ENCODE assay signal across 9 cellular contexts in the genomic region with DNA sequence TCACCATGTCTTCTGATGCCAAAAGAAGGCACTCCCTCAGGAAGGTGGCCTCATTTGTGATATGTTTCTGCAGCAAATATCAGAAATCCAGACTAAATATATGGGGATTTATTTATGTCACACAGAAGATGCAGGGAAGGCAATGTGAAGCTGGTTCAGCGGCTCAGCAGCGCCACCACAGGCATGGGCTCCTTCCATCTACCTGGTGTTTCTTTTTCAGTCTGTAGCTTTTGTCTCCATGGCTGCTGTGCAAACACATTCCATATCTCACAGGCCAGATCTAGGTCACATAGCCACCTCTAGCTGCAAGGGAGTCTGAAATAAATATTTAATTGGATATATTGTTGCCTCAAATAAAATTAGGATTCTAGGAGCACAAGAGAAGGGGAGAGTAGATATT.
A peak's percentile ranks its signal among the peaks of the same experiment; 100 is the strongest.
DNase-seq lines count a peak whose midpoint lies in the region; ATAC-seq and TF ChIP-seq lines count a peak whose summit lies in the region.
"Had no signal": no experiment of that assay in that cellular context is flagged by ENCODE, and none has a peak within 500 bp of the region (broad histone marks: within the 10 kb centered on the region; RNA-seq: fewer than 3 reads in every experiment).

No MANE protein-coding gene starts in this region.

- in situ Hi-C loops in SK-MEL-5 (cut with HindIII; ENCODE audit: low pct_unique_long_range_greater_than_20kb, low sequenced_read_pairs) = no loop called here

- DNase-seq in ELR (ENCODE audit: low read depth) (peak; percentile 11), HFF-Myc (ENCODE audit: extremely low read depth, low read depth) (no peak), SK-MEL-5 (ENCODE audit: low read depth, low spot score) (peak; percentile 44), kidney epithelial cell (ENCODE audit: low read depth) (no peak), NCI-H1417 treated with DMSO at 0.1 percent for 48 hours (lab: John Stamatoyannopoulos, UW) (no peak)
- no peak for DNase-seq in stimulated activated CD4-positive, alpha-beta T cell treated with anti-CD3 and anti-CD28 coated beads, Interleukin-4, amount 100 ng/mL, for 1 hour
- DNase-seq: activated naive CD4-positive, alpha-beta T cell treated with anti-CD3 and anti-CD28 coated beads, Interleukin-2, amount 10 ng/mL, durations not matched to agents 7 days and 5 days had no signal

- no peaks in the 10 kb centered on the region for H3K36me3 ChIP-seq in kidney epithelial cell (ENCODE audit: control insufficient read depth, insufficient read depth, low read length)

- ATAC-seq in GM19324 (IDR thresholded peaks at IDR 0.05; ENCODE audit: low FRiP score, unreplicated experiment) = no peak
- ATAC-seq in HG02870 (IDR thresholded peaks at IDR 0.05; ENCODE audit: unreplicated experiment) = no peak

- H3K4me3 ChIP-seq in HFF-Myc (replicated peaks; ENCODE audit: low read depth, low read length) (no peak overlapping the region), kidney epithelial cell (ENCODE audit: low read depth, low read length) (no peak overlapping the region)

- no peaks in the 10 kb centered on the region for H3K27me3 ChIP-seq in kidney epithelial cell (ENCODE audit: control insufficient read depth, insufficient read depth, low read length)

- TF ChIP-seq CTCF in HFF-Myc (IDR thresholded peaks at IDR 0.05; ENCODE audit: low read depth, low read length, missing control alignments) = peak; percentile 31
- peak; percentile 25 for TF ChIP-seq CTCF in kidney epithelial cell (IDR thresholded peaks at IDR 0.05; ENCODE audit: insufficient read depth, low read length, poor library complexity, severe bottlenecking)

Comparison
In these comparisons a context has a peak if more than half of its experiments do, and no peak if none do; other contexts are left out.
1. DNase-seq: peak in ELR (single experiment) and SK-MEL-5 (single experiment); none in HFF-Myc (single experiment), kidney epithelial cell (single experiment), NCI-H1417 treated with DMSO at 0.1 percent for 48 hours (single experiment) and stimulated activated CD4-positive, alpha-beta T cell treated with anti-CD3 and anti-CD28 coated beads, Interleukin-4, amount 100 ng/mL, for 1 hour (single experiment).